8 cellular contexts compared by ENCODE assay signal in the genomic region with DNA sequence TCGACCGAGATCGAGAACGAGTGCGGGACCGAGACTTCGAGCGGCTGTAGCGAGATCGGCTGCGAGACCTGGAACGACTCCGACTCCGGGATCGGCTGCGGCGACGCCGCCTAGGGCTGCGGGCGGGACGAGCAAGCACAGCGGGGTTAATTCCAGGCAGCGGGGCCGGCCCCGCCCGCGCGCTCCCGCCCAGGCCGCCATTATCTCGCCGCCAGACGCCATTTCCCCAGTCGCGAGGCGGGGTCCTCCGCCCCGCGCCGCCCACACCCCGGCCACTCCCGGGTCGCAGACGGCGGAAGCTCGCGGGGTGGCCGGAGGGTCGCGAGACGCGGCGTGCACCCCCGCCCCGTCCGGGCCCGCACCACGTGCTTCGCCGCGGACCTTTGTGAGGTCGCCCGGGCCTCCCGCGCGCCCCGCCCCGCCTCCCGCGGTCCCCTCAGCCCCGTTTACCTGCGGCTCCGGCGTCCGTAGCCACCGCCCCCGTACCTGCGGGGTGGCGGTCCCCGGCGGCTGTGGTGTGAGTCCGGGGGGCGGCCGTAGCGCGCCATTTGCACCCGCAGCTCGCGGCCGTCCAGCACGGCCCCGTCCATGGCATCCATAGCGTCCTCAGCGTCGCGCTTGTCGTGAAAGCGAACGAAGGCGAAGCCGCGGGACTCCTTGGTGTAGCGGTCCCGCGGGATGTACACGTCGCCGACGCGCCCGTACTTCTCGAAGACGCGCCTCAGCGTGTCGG. TPM values are rescaled to one million over a fixed set of nuclear protein-coding genes. Genes with fewer than 3 reads are reported as not detected.
DNase-seq lines count a peak whose midpoint lies in the region; ATAC-seq and TF ChIP-seq lines count a peak whose summit lies in the region.

No MANE protein-coding gene starts in this region.

- peaks cover 40% of the 10 kb centered on the region for H3K36me3 Mint-ChIP-seq in nephron (ENCODE audit: low read depth)

- peak; percentile 17 for ATAC-seq in HG03039 (IDR thresholded peaks at IDR 0.05; ENCODE audit: unreplicated experiment)

- no peaks in the 10 kb centered on the region for H3K9me3 Mint-ChIP-seq in nephron

- H3K27ac Mint-ChIP-seq in nephron, result peak overlapping the region; percentile 98 to 99 (median 99)

- DNase-seq in NCI-H345 (lab: John Stamatoyannopoulos, UW) (peak; percentile 79), NCI-H345 treated with DMSO at 0.1 percent for 48 hours (lab: John Stamatoyannopoulos, UW; ENCODE audit: unreplicated experiment) (no peak), NOMO-1 treated with dmso at 0.1 percent for 144 hours (lab: John Stamatoyannopoulos, UW; ENCODE audit: unreplicated experiment) (peak; percentile 45), fibroblast of pulmonary artery (ENCODE audit: low read depth) (peak; percentile 72)
- DNase-seq in activated effector memory CD4-positive, alpha-beta T cell treated with Interleukin-2 at 50 U/mL for 16 hours, result peak; percentile 62

- peak; percentile 10 for TF ChIP-seq CTCF in fibroblast of pulmonary artery (IDR thresholded peaks at IDR 0.05; ENCODE audit: low read length, missing control alignments)
- TF ChIP-seq CTCF in nephron (IDR thresholded peaks at IDR 0.05; ENCODE audit: unreplicated experiment in 3 of 3), result peak in 1 of 3 experiments; percentile 26

- peak overlapping the region; percentile 97 to 100 (median 99) for H3K4me3 Mint-ChIP-seq in nephron

- H3K4me3 ChIP-seq in fibroblast of pulmonary artery (replicated peaks; ENCODE audit: low read depth, low read length), result peak overlapping the region; percentile 95

- H3K27me3 Mint-ChIP-seq in nephron (ENCODE audit: low read depth), result no peaks in the 10 kb centered on the region

- H3K27ac ChIP-seq in temporal lobe (ENCODE audit: low read depth, low read length), result peak overlapping the region; percentile 99

- H3K4me1 Mint-ChIP-seq in nephron, result peaks cover 60% of the 10 kb centered on the region

RNA-seq across cellular contexts. Expression of a gene that starts 0.6 kb away (rescaled TPM):
- 61.2 TPM for total RNA-seq in temporal lobe

RNA-seq across cellular contexts. Expression of a gene that starts 1.4 kb away (rescaled TPM):
- total RNA-seq in temporal lobe, result 47.2 TPM

RNA-seq across cellular contexts. Expression of a gene that starts 9.9 kb away (rescaled TPM):
- total RNA-seq in temporal lobe, result 12.0 TPM

RNA-seq across cellular contexts. Expression of a gene that starts 10.1 kb away (rescaled TPM):
- total RNA-seq in temporal lobe, result 24.3 TPM

RNA-seq across cellular contexts. Expression of a gene that starts 25.8 kb away (rescaled TPM):
- total RNA-seq in temporal lobe, result 35.7 TPM
